ENCODE assay signal across 8 cellular contexts in the genomic region with DNA sequence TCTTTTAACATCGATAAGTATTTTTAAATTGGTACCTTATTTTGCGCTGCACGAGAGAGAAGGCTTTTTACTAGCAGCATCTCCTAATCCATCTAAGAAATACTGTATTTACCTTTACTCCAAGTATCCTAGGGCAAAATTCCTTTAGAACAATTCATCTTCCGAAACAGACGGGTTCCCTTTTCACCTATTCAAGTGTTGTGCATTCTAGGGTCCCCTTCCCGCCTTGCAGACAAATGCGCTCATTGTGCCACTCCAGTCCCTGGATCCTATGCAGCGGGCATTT. TPM values are rescaled to one million over a fixed set of nuclear protein-coding genes. Genes with fewer than 3 reads are reported as not detected.
DNase-seq lines count a peak whose midpoint lies in the region; ATAC-seq lines count a peak whose summit lies in the region.

No MANE protein-coding gene starts in this region.

- H3K36me3 Mint-ChIP-seq in activated CD4-positive, alpha-beta memory T cell treated with anti-CD3 and anti-CD28 coated beads for 36 hours, result peaks cover 7% of the 10 kb centered on the region
- peaks cover 8 to 17% of the 10 kb centered on the region in 2 donors for H3K36me3 Mint-ChIP-seq in stimulated activated naive B cell treated with anti-CD40 and anti-IgM and Interleukin-4, amounts not matched to agents 10 μg/mL and 1 μg/mL and 100 μg/mL, for 72 hours

- DNase-seq in NCI-H345 treated with DMSO at 0.1 percent for 48 hours (lab: John Stamatoyannopoulos, UW; ENCODE audit: unreplicated experiment), result peak; percentile 63
- no peak for DNase-seq in NCI-H345 (lab: John Stamatoyannopoulos, UW)
- DNase-seq in activated CD4-positive, alpha-beta memory T cell treated with anti-CD3 and anti-CD28 coated beads for 36 hours, result no peak
- DNase-seq in iPS DF 6.9 (ENCODE audit: low read depth, low spot score), result no peak
- DNase-seq in stimulated activated naive B cell treated with anti-CD40 and anti-IgM and Interleukin-4, amounts not matched to agents 10 μg/mL and 1 μg/mL and 100 μg/mL, for 72 hours, result no peak
- DNase-seq in DMS153 treated with DMSO at 0.1 percent for 48 hours (lab: John Stamatoyannopoulos, UW; ENCODE audit: unreplicated experiment), result no peak
- DNase-seq in activated CD8-positive, alpha-beta memory T cell treated with anti-CD3 and anti-CD28 coated beads, Interleukin-2, amount 50 U/mL, for 48 hours, result no peak
- no peak for DNase-seq in NCI-H1092 (lab: John Stamatoyannopoulos, UW)

- WGBS in iPS DF 6.9 (ENCODE audit: insufficient coverage, insufficient read length), result no CpG with 5 or more reads among the region's 8 CpGs

- no peaks in the 10 kb centered on the region for H3K9me3 ChIP-seq in iPS DF 6.9 (ENCODE audit: control insufficient read depth, insufficient read depth, low read length)

- ATAC-seq in stimulated activated naive B cell treated with anti-CD40 and anti-IgM and Interleukin-4, amounts not matched to agents 10 μg/mL and 1 μg/mL and 100 μg/mL, for 72 hours (replicated peaks), result no peak

- H3K27ac ChIP-seq in iPS DF 6.9 (ENCODE audit: low read length), result no peak overlapping the region

- POLR2A ChIA-PET in activated CD4-positive, alpha-beta memory T cell treated with anti-CD3 and anti-CD28 coated beads for 36 hours (lab: Charles Lee), result no interaction called here

- peak overlapping the region; percentile 81 for H3K4me3 Mint-ChIP-seq in activated CD4-positive, alpha-beta memory T cell treated with anti-CD3 and anti-CD28 coated beads for 36 hours
- H3K4me3 Mint-ChIP-seq in stimulated activated naive B cell treated with anti-CD40 and anti-IgM and Interleukin-4, amounts not matched to agents 10 μg/mL and 1 μg/mL and 100 μg/mL, for 72 hours, result peak overlapping the region; percentile 83 to 89

- peaks cover 29% of the 10 kb centered on the region for H3K4me1 Mint-ChIP-seq in activated CD4-positive, alpha-beta memory T cell treated with anti-CD3 and anti-CD28 coated beads for 36 hours (ENCODE audit: low read depth)
- H3K4me1 Mint-ChIP-seq in stimulated activated naive B cell treated with anti-CD40 and anti-IgM and Interleukin-4, amounts not matched to agents 10 μg/mL and 1 μg/mL and 100 μg/mL, for 72 hours, result peaks cover 22 to 41% of the 10 kb centered on the region in 2 donors

- H3K4me1 ChIP-seq in iPS DF 6.9 (ENCODE audit: control insufficient read depth, insufficient read depth, low read length), result 0 out of 2 replicates have a peak, but pooled peaks cover 2% of the 10 kb centered on the region

- no peaks in the 10 kb centered on the region for H3K27me3 ChIP-seq in iPS DF 6.9 (ENCODE audit: control insufficient read depth, insufficient read depth, low read length)

- CTCF ChIA-PET in activated CD4-positive, alpha-beta memory T cell treated with anti-CD3 and anti-CD28 coated beads for 36 hours (lab: Charles Lee), result interaction anchor here (1.3 to 2.9 kb wide), 3 partner anchors 72 to 445 kb away, joined by 3 to 7 read pairs (median 3); no protein-coding TSS in a partner anchor

- no peaks in the 10 kb centered on the region for H3K9me3 Mint-ChIP-seq in activated CD4-positive, alpha-beta memory T cell treated with anti-CD3 and anti-CD28 coated beads for 36 hours
- no peaks in the 10 kb centered on the region for H3K9me3 Mint-ChIP-seq in stimulated activated naive B cell treated with anti-CD40 and anti-IgM and Interleukin-4, amounts not matched to agents 10 μg/mL and 1 μg/mL and 100 μg/mL, for 72 hours

- H3K27ac Mint-ChIP-seq in activated CD4-positive, alpha-beta memory T cell treated with anti-CD3 and anti-CD28 coated beads for 36 hours, result peak overlapping the region; percentile 35
- H3K27ac Mint-ChIP-seq in stimulated activated naive B cell treated with anti-CD40 and anti-IgM and Interleukin-4, amounts not matched to agents 10 μg/mL and 1 μg/mL and 100 μg/mL, for 72 hours, result peak overlapping the region; percentile 82

- H3K4me3 ChIP-seq in iPS DF 6.9 (ENCODE audit: low read length), result peak overlapping the region; percentile 97; the same call in 1 of the 2 replicates

- H3K27me3 Mint-ChIP-seq in activated CD4-positive, alpha-beta memory T cell treated with anti-CD3 and anti-CD28 coated beads for 36 hours, result no peaks in the 10 kb centered on the region
- H3K27me3 Mint-ChIP-seq in stimulated activated naive B cell treated with anti-CD40 and anti-IgM and Interleukin-4, amounts not matched to agents 10 μg/mL and 1 μg/mL and 100 μg/mL, for 72 hours, result no peaks in the 10 kb centered on the region

- H3K36me3 ChIP-seq in iPS DF 6.9 (ENCODE audit: control insufficient read depth, insufficient read depth, low read length), result 0 out of 2 replicates have a peak, but pooled peaks cover 3% of the 10 kb centered on the region

- intact Hi-C loops in activated CD4-positive, alpha-beta memory T cell treated with anti-CD3 and anti-CD28 coated beads for 36 hours (cut with micrococcal nuclease), result loop anchor here (2.0 to 10.0 kb wide), 4 partner anchors 485 to 1750 kb away; a partner anchor contains a TSS

RNA-seq across cellular contexts. Expression of a gene that starts 0.7 kb away (rescaled TPM):
- 10 to 100 TPM; 30.1 to 31.7 TPM for total RNA-seq in activated CD4-positive, alpha-beta memory T cell treated with anti-CD3 and anti-CD28 coated beads for 36 hours
